ENCODE assay signal across 1 cellular context in genomic region chr12:6751767-6752166, GRCh38.
A peak's percentile ranks its signal among the peaks of the same experiment; 100 is the strongest.
TF ChIP-seq lines count a peak whose summit lies in the region.

No MANE protein-coding gene starts in this region.

TF ChIP-seq in HepG2, 621 proteins besides CTCF, POLR2A, EP300 and RAD21:
- TF ChIP-seq ZNF512B (CRISPR knock-in tag; IDR thresholded peaks at IDR 0.05; ENCODE audit: borderline replicate concordance) (no peak), UBTF (CRISPR knock-in tag; IDR thresholded peaks at IDR 0.05) (0 out of 2 replicates have a peak, but pooled peaks have one; percentile 25), NFYB (CRISPR knock-in tag; IDR thresholded peaks at IDR 0.05) (no peak), ZBTB4 (CRISPR knock-in tag; IDR thresholded peaks at IDR 0.05; ENCODE audit: borderline replicate concordance) (0 out of 2 replicates have a peak, but pooled peaks have one; percentile 32), CREB3 (CRISPR knock-in tag; IDR thresholded peaks at IDR 0.05) (no peak)
TF ChIP-seq in HepG2: peak in this region for 2.
